ENCODE assay signal across 8 cellular contexts in genomic region chr1:212752256-212752933, GRCh38. TPM values are rescaled to one million over a fixed set of nuclear protein-coding genes. Genes with fewer than 3 reads are reported as not detected.
DNase-seq lines count a peak whose midpoint lies in the region; ATAC-seq and TF ChIP-seq lines count a peak whose summit lies in the region.
"Had no signal": no experiment of that assay in that cellular context is flagged by ENCODE, and none has a peak within 500 bp of the region (broad histone marks: within the 10 kb centered on the region; RNA-seq: fewer than 3 reads in every experiment).

No MANE protein-coding gene starts in this region.

- H3K27ac ChIP-seq in stomach: peak overlapping the region in 3 of 5 donors; percentile 29 to 79 (median 59)

- TF ChIP-seq CTCF in fibroblast of the aortic adventitia (IDR thresholded peaks at IDR 0.05; ENCODE audit: insufficient read depth, low read length): no peak
- no peak for TF ChIP-seq CTCF in stomach (IDR thresholded peaks at IDR 0.05)

- H3K36me3 ChIP-seq in stomach: peaks cover 0 to 13% (median 8%) of the 10 kb centered on the region in 4 donors

- no peak for TF ChIP-seq POLR2A in stomach (IDR thresholded peaks at IDR 0.05)

- H3K4me1 ChIP-seq in stomach: peaks cover 0 to 50% (median 20%) of the 10 kb centered on the region in 4 donors

- DNase-seq in MV-4-11 (lab: John Stamatoyannopoulos, UW) (peak; percentile 95), fibroblast of the aortic adventitia (ENCODE audit: low read depth) (peak; percentile 61), stomach (no peak), NK-92 (lab: John Stamatoyannopoulos, UW; ENCODE audit: unreplicated experiment) (no peak), NCI-H526 treated with DMSO at 0.1 percent for 48 hours (lab: John Stamatoyannopoulos, UW) (no peak), RKO (ENCODE audit: low spot score) (no peak)
- DNase-seq: NCI-H524 treated with DMSO at 0.1 percent for 48 hours had no signal

- no peak for TF ChIP-seq EP300 in stomach (IDR thresholded peaks at IDR 0.05)

- 59 to 92% (median 86%) methylated on average over 3 of the region's 3 CpGs for WGBS in stomach, 5 donors

- H3K9me3 ChIP-seq in stomach: no peaks in the 10 kb centered on the region

- H3K4me3 ChIP-seq in fibroblast of the aortic adventitia (ENCODE audit: low read depth, low read length) (peak overlapping the region; percentile 52), stomach (no peak overlapping the region)

- peak; percentile 53 for ATAC-seq in GM21447 (IDR thresholded peaks at IDR 0.05; ENCODE audit: unreplicated experiment)

- H3K27me3 ChIP-seq in stomach: no peaks in the 10 kb centered on the region

- intact Hi-C loops in stomach (cut with DNase I; ENCODE audit: low total_unique reads): no loop called here

RNA-seq across cellular contexts. Expression of gene NSL1, which starts 39.2 kb away (rescaled TPM):
- total RNA-seq in fibroblast of the aortic adventitia (ENCODE audit: low replicate concordance) (15.9 and 41.1 TPM in 2 replicates), stomach (100 to 1,000 TPM in 1 of 5 donors, 10 to 100 TPM in 4; 23.2 to 170 (median 54.2) TPM)
- 10 to 100 TPM; 10.2 to 23.8 (median 21.8) TPM for polyA plus RNA-seq in stomach

RNA-seq across cellular contexts. Expression of gene TATDN3, which starts 39.3 kb away (rescaled TPM):
- total RNA-seq in fibroblast of the aortic adventitia (ENCODE audit: low replicate concordance) (9.2 and 15.0 TPM in 2 replicates), stomach (10 to 100 TPM in 2 of 5 donors, 1 to 10 TPM in 3; 2.6 to 52.2 (median 9.3) TPM)
- polyA plus RNA-seq in stomach: 10 to 100 TPM in 2 of 3 donors, 1 to 10 TPM in 1; 8.1 to 11.2 (median 11.1) TPM

RNA-seq across cellular contexts. Expression of gene BATF3, which starts 52.8 kb away (rescaled TPM):
- total RNA-seq in fibroblast of the aortic adventitia (ENCODE audit: low replicate concordance) (4.8 TPM in 1 of 2 replicates, not detected in the other), stomach (1 to 10 TPM in 2 of 5 donors, not detected in 3; 1.1 to 1.2 TPM)
- 1 to 10 TPM; 4.1 to 6.9 (median 5.3) TPM for polyA plus RNA-seq in stomach

Comparison
In these comparisons a context has a peak if more than half of its experiments do, and no peak if none do; other contexts are left out.
1. DNase-seq: peak in MV-4-11 (single experiment) and fibroblast of the aortic adventitia (single experiment); none in stomach (single experiment), NK-92 (single experiment), NCI-H526 treated with DMSO at 0.1 percent for 48 hours (single experiment) and RKO (single experiment).